8 cellular contexts compared by ENCODE assay signal in the genomic region with DNA sequence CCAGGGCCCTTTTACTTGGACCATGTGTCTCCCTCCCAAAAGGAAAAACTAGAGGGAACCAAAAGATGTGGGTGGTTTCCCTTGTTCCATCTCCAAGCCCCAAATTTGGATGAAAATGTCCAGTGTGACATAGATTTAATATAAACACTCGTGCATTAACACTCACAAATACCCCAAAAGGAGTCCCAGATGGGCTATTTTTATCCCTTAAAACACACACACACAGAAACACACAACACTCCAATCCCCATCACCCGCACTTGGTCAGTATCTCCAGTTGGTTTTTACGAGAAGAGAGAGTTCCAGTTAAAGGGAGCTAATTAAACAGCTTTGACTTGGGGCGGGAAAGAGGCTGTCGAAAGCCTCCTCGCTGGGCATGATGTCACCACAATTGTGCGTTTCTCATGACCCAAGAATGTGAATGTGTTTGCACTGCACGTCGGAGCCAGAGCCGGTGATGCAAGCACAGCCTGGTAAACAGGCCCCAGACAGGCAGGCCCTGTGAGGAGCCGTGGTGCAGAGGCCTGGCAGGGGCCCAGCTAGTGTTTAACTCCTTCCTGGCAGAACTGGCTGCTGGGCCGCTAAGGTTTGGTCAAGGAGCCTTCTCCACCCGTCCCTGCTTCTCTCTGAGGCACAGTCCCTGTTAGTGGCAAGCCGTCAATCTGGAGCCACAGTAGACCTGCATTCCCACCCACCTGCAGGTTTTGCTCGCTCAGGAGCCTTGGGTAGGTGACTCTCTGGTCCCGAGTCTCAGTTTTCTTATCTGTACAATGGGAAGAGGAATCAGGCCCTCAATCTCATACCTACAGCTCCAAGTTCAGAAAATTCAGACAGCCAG. TPM values are rescaled to one million over a fixed set of nuclear protein-coding genes. Genes with fewer than 3 reads are reported as not detected.
DNase-seq lines count a peak whose midpoint lies in the region; ATAC-seq, FAIRE-seq and TF ChIP-seq lines count a peak whose summit lies in the region.

No MANE protein-coding gene starts in this region.

- H3K9me3 ChIP-seq in HEK293 (ENCODE audit: control insufficient read depth, insufficient read depth, low read depth, low read length) (no peaks in the 10 kb centered on the region), SK-N-SH (no peaks in the 10 kb centered on the region), pancreas (no peaks in the 10 kb centered on the region)

- POLR2A ChIA-PET in HEK293 (lab: Yijun Ruan, JAX) = interaction anchor here (0.8 to 2.4 kb wide), 6 partner anchors 9 to 86 kb away, joined by 3 to 16 read pairs (median 5); partner anchors contain the start of genes MORC2, SMTN and TUG1
- POLR2A ChIA-PET in SK-N-SH (lab: Yijun Ruan, JAX) = interaction anchor here (0.8 kb wide), 1 partner anchor 87 kb away, joined by 4 read pairs; the partner anchor contains the start of genes MORC2 and TUG1

- H3K4me2 ChIP-seq in SK-N-SH = peak overlapping the region; percentile 45; the same call in 1 of the 2 replicates

- peak overlapping the region; percentile 22 for H3K27ac ChIP-seq in HEK293 (ENCODE audit: extremely low read depth, low read depth, low read length)
- H3K27ac ChIP-seq in SK-N-SH (ENCODE audit: low read depth in 2 of 2, low read length in 1 of 2) = peak overlapping the region in 1 of 2 experiments; percentile 53; a peak in 2 of 4 replicates
- H3K27ac ChIP-seq in pancreas = peak overlapping the region in 2 of 4 donors; percentile 50 to 54

- no peaks in the 10 kb centered on the region for H3K9me2 ChIP-seq in SK-N-SH

- peak overlapping the region; percentile 98 for H2AFZ ChIP-seq in SK-N-SH (ENCODE audit: low read depth)

- H3K9ac ChIP-seq in SK-N-SH = peak overlapping the region; percentile 16; the same call in 1 of the 2 replicates

- TF ChIP-seq POLR2A in GM12892 (IDR thresholded peaks at IDR 0.05; ENCODE audit: low read depth, low read length) = no peak

- H3K36me3 ChIP-seq in HEK293 (ENCODE audit: control insufficient read depth in 2 of 2, insufficient read depth in 1 of 2, low read length in 2 of 2) (no peaks in the 10 kb centered on the region), SK-N-SH (replicated peaks in 1 of 2; ENCODE audit: control insufficient read depth in 1 of 2, insufficient read depth in 2 of 2, low read length in 1 of 2) (no peaks in the 10 kb centered on the region), pancreas (no peaks in the 10 kb centered on the region)

- H3K27me3 ChIP-seq in SK-N-SH (ENCODE audit: insufficient read depth) (no peaks in the 10 kb centered on the region), pancreas (no peaks in the 10 kb centered on the region)

- H3K79me2 ChIP-seq in SK-N-SH (ENCODE audit: insufficient read depth) = no peaks in the 10 kb centered on the region

- TF ChIP-seq CTCF in HEK293 (tag by site-specific recombination; IDR thresholded peaks at IDR 0.05) = no peak
- TF ChIP-seq CTCF in SK-N-SH (IDR thresholded peaks at IDR 0.05) = no peak
- no peak for TF ChIP-seq CTCF in pancreas (IDR thresholded peaks at IDR 0.05)

- H3K4me1 ChIP-seq in HEK293 (ENCODE audit: control insufficient read depth, insufficient read depth, low read length) = peaks cover 5% of the 10 kb centered on the region; the same call in 1 of the 2 replicates
- peaks cover 5 to 9% of the 10 kb centered on the region in 2 experiments; a peak in 2 of 4 replicates for H3K4me1 ChIP-seq in SK-N-SH (ENCODE audit: control insufficient read depth in 1 of 2, insufficient read depth in 2 of 2, low read depth in 1 of 2, low read length in 1 of 2)
- peaks cover 0 to 3% (median 0%) of the 10 kb centered on the region in 3 donors for H3K4me1 ChIP-seq in pancreas

- DNase-seq in SK-N-SH (peak; percentile 69), glomerular endothelial cell (ENCODE audit: extremely low read depth, low read depth, low spot score) (peak; percentile 65), pancreas (peak; percentile 79 to 93 (median 86)), GM12892 (ENCODE audit: insufficient read length) (no peak)
- no peak for DNase-seq in activated T-cell treated with anti-CD3 and anti-CD28 coated beads, Interleukin-2, amount 50 U/mL, for 1 hour
- no peak for DNase-seq in effector CD8-positive, alpha-beta T cell (lab: John Stamatoyannopoulos, UW)

- TF ChIP-seq RAD21 in SK-N-SH (IDR thresholded peaks at IDR 0.05; ENCODE audit: low read length) = no peak

- H3K4me3 ChIP-seq in HEK293 (ENCODE audit: low read depth, low read length) = no peak overlapping the region
- no peak overlapping the region for H3K4me3 ChIP-seq in SK-N-SH (ENCODE audit: low read depth in 2 of 2, low read length in 1 of 2)
- H3K4me3 ChIP-seq in pancreas = no peak overlapping the region

- no peaks in the 10 kb centered on the region for H4K20me1 ChIP-seq in SK-N-SH (ENCODE audit: insufficient read depth)

- ATAC-seq in pancreas (peak; percentile 97 to 99 (median 98)), HG02840 (IDR thresholded peaks at IDR 0.05; ENCODE audit: low FRiP score, unreplicated experiment) (no peak)

- 34% methylated on average over 14 of the region's 16 CpGs for WGBS in SK-N-SH (ENCODE audit: low lambda C conversion rate)
- 34 to 36% methylated on average over 16 of the region's 16 CpGs for WGBS in pancreas, 2 donors

- peaks cover 6% of the 10 kb centered on the region for H3F3A ChIP-seq in SK-N-SH (replicated peaks; ENCODE audit: insufficient read depth)

- intact Hi-C loops in pancreas (cut with DNase I) = no loop called here

- FAIRE-seq in pancreas (lab: Jason Lieb, UNC) = peak; percentile 74
- FAIRE-seq in GM12892 (lab: Jason Lieb, UNC) = no peak

- CTCF ChIA-PET in HEK293 (lab: Yijun Ruan, JAX) = interaction anchor here (1.0 to 1.2 kb wide), 3 partner anchors 8 to 84 kb away, joined by 3 to 5 read pairs (median 4); no protein-coding TSS in a partner anchor
- CTCF ChIA-PET in SK-N-SH (lab: Yijun Ruan, JAX) = interaction anchor here (1.5 kb wide), 1 partner anchor 29 kb away, joined by 5 read pairs; no protein-coding TSS in a partner anchor

- no peak for TF ChIP-seq EP300 in SK-N-SH (IDR thresholded peaks at IDR 0.05; ENCODE audit: borderline replicate concordance in 1 of 2, low read depth in 1 of 2, low read length in 1 of 2)

TF ChIP-seq in HEK293, 187 proteins besides CTCF, POLR2A, EP300 and RAD21 (continues in another document):
- TF ChIP-seq ZNF132 (tag by site-specific recombination; IDR thresholded peaks at IDR 0.05; ENCODE audit: borderline replicate concordance) (no peak), SCRT1 (tag by site-specific recombination; IDR thresholded peaks at IDR 0.05; ENCODE audit: borderline replicate concordance) (no peak), ZNF629 (tag by site-specific recombination; IDR thresholded peaks at IDR 0.05) (peak; percentile 100), ZNF302 (tag by site-specific recombination; IDR thresholded peaks at IDR 0.05; ENCODE audit: low read depth) (no peak), ZFP41 (tag by site-specific recombination; IDR thresholded peaks at IDR 0.05; ENCODE audit: borderline replicate concordance) (no peak), ZNF530 (tag by site-specific recombination; IDR thresholded peaks at IDR 0.05; ENCODE audit: low read depth) (0 out of 2 replicates have a peak, but pooled peaks have one; percentile 36), ZBTB8A (tag by site-specific recombination; IDR thresholded peaks at IDR 0.05) (peak; percentile 46; the same call in 1 of the 2 replicates), ZNF747 (tag by site-specific recombination; IDR thresholded peaks at IDR 0.05) (no peak)

TF ChIP-seq in SK-N-SH, 30 proteins besides CTCF, POLR2A, EP300 and RAD21 (continues in another document):
- peak; percentile 36 for TF ChIP-seq CHD2 (IDR thresholded peaks at IDR 0.05; ENCODE audit: low read length, partially characterized antibody)
- TF ChIP-seq, protein P1, sequence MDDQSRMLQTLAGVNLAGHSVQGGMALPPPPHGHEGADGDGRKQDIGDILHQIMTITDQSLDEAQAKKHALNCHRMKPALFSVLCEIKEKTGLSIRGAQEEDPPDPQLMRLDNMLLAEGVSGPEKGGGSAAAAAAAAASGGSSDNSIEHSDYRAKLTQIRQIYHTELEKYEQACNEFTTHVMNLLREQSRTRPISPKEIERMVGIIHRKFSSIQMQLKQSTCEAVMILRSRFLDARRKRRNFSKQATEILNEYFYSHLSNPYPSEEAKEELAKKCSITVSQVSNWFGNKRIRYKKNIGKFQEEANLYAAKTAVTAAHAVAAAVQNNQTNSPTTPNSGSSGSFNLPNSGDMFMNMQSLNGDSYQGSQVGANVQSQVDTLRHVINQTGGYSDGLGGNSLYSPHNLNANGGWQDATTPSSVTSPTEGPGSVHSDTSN (IDR thresholded peaks at IDR 0.05) = peak; percentile 38
- no peak for TF ChIP-seq IRF3 (IDR thresholded peaks at IDR 0.05; ENCODE audit: low read depth, low read length)
- TF ChIP-seq FOXM1 (IDR thresholded peaks at IDR 0.05; ENCODE audit: low read depth) = no peak

RNA-seq across cellular contexts. Expression of gene SMTN, which starts 25.6 kb away (rescaled TPM):
- polyA plus RNA-seq in SK-N-SH (2012; rRNA removed) = 12.5 and 30.4 TPM in 2 replicates
- 9.1 and 14.9 TPM in 2 replicates for polyA plus RNA-seq in SK-N-SH (2012; cell fraction: cytosol; rRNA removed)
- polyA plus RNA-seq in SK-N-SH (2012; cell fraction: nucleus; rRNA removed) = 70.2 and 73.7 TPM in 2 replicates
- total RNA-seq in glomerular endothelial cell = 123 and 220 TPM in 2 replicates
- total RNA-seq in pancreas = 10 to 100 TPM; 25.5 to 51.2 (median 37.7) TPM
- 10 to 100 TPM; 68.1 to 77.4 TPM for polyA plus RNA-seq in pancreas
- polyA plus RNA-seq in GM12892 (2012; ENCODE audit: missing spikeins) = 4.5 TPM

RNA-seq across cellular contexts. Expression of gene SELENOM, which starts 51.8 kb away (rescaled TPM):
- 97.1 and 117 TPM in 2 replicates for polyA plus RNA-seq in SK-N-SH (2012; rRNA removed)
- polyA plus RNA-seq in SK-N-SH (2012; cell fraction: cytosol; rRNA removed) = 55.2 and 84.3 TPM in 2 replicates
- polyA plus RNA-seq in SK-N-SH (2012; cell fraction: nucleus; rRNA removed) = 81.0 and 129 TPM in 2 replicates
- total RNA-seq in glomerular endothelial cell = 120 and 175 TPM in 2 replicates
- total RNA-seq in pancreas = 10 to 100 TPM; 46.1 to 62.4 (median 54.4) TPM
- polyA plus RNA-seq in pancreas = 100 to 1,000 TPM; 118 TPM
- polyA plus RNA-seq in GM12892 (2012; ENCODE audit: missing spikeins) = 4.0 TPM

Comparison
In these comparisons a context has a peak if more than half of its experiments do, and no peak if none do; other contexts are left out.
1. DNase-seq: peak in SK-N-SH (single experiment), glomerular endothelial cell (single experiment) and pancreas (6 of 6); none in activated T-cell treated with anti-CD3 and anti-CD28 coated beads, Interleukin-2, amount 50 U/mL, for 1 hour (single experiment), GM12892 (single experiment) and effector CD8-positive, alpha-beta T cell (single experiment).